In genomic region chr2:44335806-44336538, GRCh38 we compare ENCODE assay signal across 16 cellular contexts. TPM values are rescaled to one million over a fixed set of nuclear protein-coding genes. Genes with fewer than 3 reads are reported as not detected.
DNase-seq lines count a peak whose midpoint lies in the region; ATAC-seq and TF ChIP-seq lines count a peak whose summit lies in the region.
"Had no signal": no experiment of that assay in that cellular context is flagged by ENCODE, and none has a peak within 500 bp of the region (broad histone marks: within the 10 kb centered on the region; RNA-seq: fewer than 3 reads in every experiment).

No MANE protein-coding gene starts in this region.

- no peak overlapping the region for H3K9ac ChIP-seq in GM23248
- H3K9ac ChIP-seq in adipocyte (ENCODE audit: low read length), result no peak overlapping the region
- no peak overlapping the region for H3K9ac ChIP-seq in MM.1S (ENCODE audit: low read length)

- ATAC-seq in GM19397 (IDR thresholded peaks at IDR 0.05; ENCODE audit: unreplicated experiment), result no peak

- H3F3A ChIP-seq in GM23248 (ENCODE audit: insufficient read depth) (no peaks in the 10 kb centered on the region), MM.1S (ENCODE audit: insufficient read depth, low read length) (no peaks in the 10 kb centered on the region)

- H4K20me1 ChIP-seq in GM23248 (ENCODE audit: insufficient read depth) (no peaks in the 10 kb centered on the region), MM.1S (ENCODE audit: insufficient read depth, low read length) (no peaks in the 10 kb centered on the region)

- H3K4me3 ChIP-seq in AG10803 (ENCODE audit: low read length), result no peak overlapping the region
- no peak overlapping the region for H3K4me3 ChIP-seq in GM23248
- H3K4me3 ChIP-seq in adipocyte (ENCODE audit: low read length), result no peak overlapping the region
- H3K4me3 ChIP-seq in fibroblast of the aortic adventitia (ENCODE audit: low read depth, low read length), result no peak overlapping the region
- no peak overlapping the region for H3K4me3 ChIP-seq in MM.1S (ENCODE audit: low read length)

- H2AFZ ChIP-seq in GM23248 (no peak overlapping the region), MM.1S (ENCODE audit: low read length) (no peak overlapping the region)

- H3K4me2 ChIP-seq in GM23248 (ENCODE audit: unreplicated experiment) (no peak overlapping the region), MM.1S (ENCODE audit: low read depth, low read length) (no peak overlapping the region)

- no peak for TF ChIP-seq CTCF in AG10803 (conservative IDR thresholded peaks at IDR 0.05; ENCODE audit: low read length)
- TF ChIP-seq CTCF in fibroblast of the aortic adventitia (IDR thresholded peaks at IDR 0.05; ENCODE audit: insufficient read depth, low read length), result no peak
- no peak for TF ChIP-seq CTCF in MM.1S (IDR thresholded peaks at IDR 0.05; ENCODE audit: low read length)

- H3K9me2 ChIP-seq in GM23248 (ENCODE audit: insufficient read depth) (no peaks in the 10 kb centered on the region), MM.1S (replicated peaks; ENCODE audit: insufficient read depth, low read length) (no peaks in the 10 kb centered on the region)

- 97 to 100% methylated on average over 2 of the region's 2 CpGs for WGBS in GM23248 (ENCODE audit: low coverage in 1 of 2, low lambda C conversion rate in 2 of 2, missing lambda C conversion rate in 2 of 2), 2 experiments

- H3K79me2 ChIP-seq in GM23248 (ENCODE audit: insufficient read depth), result peaks cover 7% of the 10 kb centered on the region; the same call in 1 of the 2 replicates
- H3K79me2 ChIP-seq in MM.1S (ENCODE audit: low read length), result no peaks in the 10 kb centered on the region

- peak; percentile 28 for DNase-seq in AG10803 (ENCODE audit: low read depth)
- DNase-seq in GM23248, result peak; percentile 6
- DNase-seq in adipocyte (ENCODE audit: low read depth), result peak; percentile 32
- peak; percentile 15 for DNase-seq in fibroblast of the aortic adventitia (ENCODE audit: low read depth)
- DNase-seq in MM.1S, result no peak
- DNase-seq in DMS79 (lab: John Stamatoyannopoulos, UW), result no peak
- DNase-seq: ACHN; CD4-positive, CD25-positive, alpha-beta regulatory T cell; GF-D8; H9; KBM-7; NCI-H1436 treated with DMSO at 0.1 percent for 48 hours; NCI-H2029 treated with DMSO at 0.1 percent for 48 hours; NCI-H2171 treated with DMSO at 0.1 percent for 48 hours had no signal

- H3K4me1 ChIP-seq in GM23248 (ENCODE audit: insufficient read depth), result peaks cover 2% of the 10 kb centered on the region; the same call in 1 of the 2 replicates
- H3K4me1 ChIP-seq in adipocyte (ENCODE audit: control insufficient read depth, insufficient read depth, low read length), result peaks cover 1% of the 10 kb centered on the region
- H3K4me1 ChIP-seq in MM.1S (ENCODE audit: low read length), result no peaks in the 10 kb centered on the region

- no peak overlapping the region for H3K27ac ChIP-seq in GM23248
- no peak overlapping the region for H3K27ac ChIP-seq in MM.1S (ENCODE audit: low read length)
- H3K27ac ChIP-seq: HL-60 had no signal

- no peaks in the 10 kb centered on the region for H3K27me3 ChIP-seq in GM23248 (replicated peaks; ENCODE audit: insufficient read depth)
- H3K27me3 ChIP-seq in adipocyte (replicated peaks; ENCODE audit: control insufficient read depth, insufficient read depth, low read length), result no peaks in the 10 kb centered on the region
- H3K27me3 ChIP-seq in MM.1S (replicated peaks; ENCODE audit: insufficient read depth, low read length), result no peaks in the 10 kb centered on the region

- peaks cover 40% of the 10 kb centered on the region for H3K36me3 ChIP-seq in GM23248 (ENCODE audit: low read depth)
- H3K36me3 ChIP-seq in adipocyte (ENCODE audit: control insufficient read depth, insufficient read depth, low read length, severe bottlenecking), result peaks cover 61% of the 10 kb centered on the region
- no peaks in the 10 kb centered on the region for H3K36me3 ChIP-seq in MM.1S (replicated peaks; ENCODE audit: insufficient read depth, low read length)

- H3K9me3 ChIP-seq in GM23248 (ENCODE audit: low read depth) (no peaks in the 10 kb centered on the region), adipocyte (ENCODE audit: control insufficient read depth, low read length) (no peaks in the 10 kb centered on the region), MM.1S (replicated peaks; ENCODE audit: insufficient read depth, low read length) (no peaks in the 10 kb centered on the region)

- in situ Hi-C loops in GM23248 (cut with MboI), result no loop called here

RNA-seq across cellular contexts. Expression of gene PREPL, which starts 25.3 kb away (rescaled TPM):
- total RNA-seq in GM23248 (2014; rRNA removed; shearing (Covaris generic)), result 38.6 and 42.6 TPM in 2 replicates
- polyA plus RNA-seq in GM23248 (2016; fragmentation: Nextera tagmentation; extraction: Ambion mirVana), result 28.7 and 31.5 TPM in 2 replicates
- total RNA-seq in fibroblast of the aortic adventitia (ENCODE audit: low replicate concordance), result 31.3 and 78.4 TPM in 2 replicates

RNA-seq across cellular contexts. Expression of gene CAMKMT, which starts 25.8 kb away (rescaled TPM):
- 3.1 and 7.5 TPM in 2 replicates for total RNA-seq in GM23248 (2014; rRNA removed; shearing (Covaris generic))
- polyA plus RNA-seq in GM23248 (2016; fragmentation: Nextera tagmentation; extraction: Ambion mirVana), result 5.5 and 6.9 TPM in 2 replicates
- total RNA-seq in fibroblast of the aortic adventitia (ENCODE audit: low replicate concordance), result 8.7 and 15.0 TPM in 2 replicates

Comparison
In these comparisons a context has a peak if more than half of its experiments do, and no peak if none do; other contexts are left out.
1. DNase-seq: peak in AG10803 (single experiment), GM23248 (single experiment), adipocyte (single experiment) and fibroblast of the aortic adventitia (single experiment); none in MM.1S (single experiment) and DMS79 (single experiment).